1 cellular context compared by ENCODE assay signal in the genomic region with DNA sequence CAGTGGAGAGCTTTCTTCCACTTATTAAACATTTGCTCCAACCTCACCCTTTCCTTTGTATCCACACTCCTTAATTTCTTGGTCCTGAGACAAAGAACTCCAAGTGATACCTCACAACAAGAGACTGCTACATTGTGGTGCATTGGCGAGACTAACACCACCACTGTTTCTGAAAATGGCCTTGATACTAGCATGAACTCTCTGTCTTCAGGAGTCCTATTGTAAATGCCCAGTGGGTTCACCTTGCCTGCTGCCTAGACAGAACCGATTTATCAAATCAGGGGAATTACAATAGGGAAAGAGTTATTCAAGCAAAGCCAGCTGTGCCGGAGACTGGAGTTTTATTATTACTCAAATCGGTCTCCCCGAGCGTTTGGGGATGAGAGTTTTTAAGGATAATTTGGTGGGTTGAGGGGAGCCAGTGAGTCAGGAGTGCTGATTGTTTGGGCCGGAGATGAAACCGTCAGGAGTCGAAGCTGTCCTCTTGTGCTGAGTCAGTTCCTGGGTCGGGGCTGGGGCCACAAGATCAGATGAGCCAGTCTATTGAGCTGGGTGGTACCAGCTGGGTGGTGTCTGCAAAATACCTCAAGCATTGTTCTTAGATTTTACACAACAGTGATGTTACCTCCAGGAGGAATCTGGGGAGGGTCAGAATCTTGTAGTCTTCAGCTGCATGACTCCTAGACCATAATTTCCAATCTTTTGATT.
TF ChIP-seq lines count a peak whose summit lies in the region.

No MANE protein-coding gene starts in this region.

TF ChIP-seq in IMR-90, 13 proteins besides CTCF, POLR2A, EP300 and RAD21:
- TF ChIP-seq, protein P1, sequence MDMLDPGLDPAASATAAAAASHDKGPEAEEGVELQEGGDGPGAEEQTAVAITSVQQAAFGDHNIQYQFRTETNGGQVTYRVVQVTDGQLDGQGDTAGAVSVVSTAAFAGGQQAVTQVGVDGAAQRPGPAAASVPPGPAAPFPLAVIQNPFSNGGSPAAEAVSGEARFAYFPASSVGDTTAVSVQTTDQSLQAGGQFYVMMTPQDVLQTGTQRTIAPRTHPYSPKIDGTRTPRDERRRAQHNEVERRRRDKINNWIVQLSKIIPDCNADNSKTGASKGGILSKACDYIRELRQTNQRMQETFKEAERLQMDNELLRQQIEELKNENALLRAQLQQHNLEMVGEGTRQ (IDR thresholded peaks at IDR 0.05; ENCODE audit: low read depth, low read length) = no peak
